ENCODE assay signal across 12 cellular contexts in genomic region chr7:90621130-90621891, GRCh38. TPM values are rescaled to one million over a fixed set of nuclear protein-coding genes. Genes with fewer than 3 reads are reported as not detected.
DNase-seq lines count a peak whose midpoint lies in the region; ATAC-seq and TF ChIP-seq lines count a peak whose summit lies in the region.
"Had no signal": no experiment of that assay in that cellular context is flagged by ENCODE, and none has a peak within 500 bp of the region (broad histone marks: within the 10 kb centered on the region; RNA-seq: fewer than 3 reads in every experiment).

No MANE protein-coding gene starts in this region.

- H3K27ac ChIP-seq in A673 (ENCODE audit: low read depth, low read length, poor library complexity, severe bottlenecking) (peak overlapping the region; percentile 97), ectodermal cell (ENCODE audit: insufficient read depth, low read depth, low read length, poor library complexity, severe bottlenecking) (peak overlapping the region; percentile 1)

- CTCF ChIA-PET in A673 (lab: Charles Lee): interaction anchor here (1.0 to 1.8 kb wide), 2 partner anchors 27 to 413 kb away, joined by 3 to 8 read pairs; no protein-coding TSS in a partner anchor

- TF ChIP-seq CTCF in A673 (conservative IDR thresholded peaks at IDR 0.05; ENCODE audit: low read depth, low read length): no peak

- BruUV-seq in A673 (replicated peaks; lab: Mats Ljungman, UMichigan): no TSS peak

- intact Hi-C loops in A673 (cut with micrococcal nuclease; ENCODE audit: unreplicated experiment): loop anchor here (1.0 to 10.0 kb wide), 9 partner anchors 27 to 1245 kb away; partner anchors contain the start of gene STEAP1

- peaks cover 3% of the 10 kb centered on the region for H3K36me3 ChIP-seq in A673 (ENCODE audit: insufficient read depth, low read length, poor library complexity, severe bottlenecking)
- no peaks in the 10 kb centered on the region for H3K36me3 ChIP-seq in ectodermal cell (ENCODE audit: control insufficient read depth, insufficient read depth, low read length)

- H3K27me3 ChIP-seq in A673 (replicated peaks; ENCODE audit: insufficient read depth, low read depth, low read length, poor library complexity) (no peaks in the 10 kb centered on the region), ectodermal cell (ENCODE audit: control insufficient read depth, insufficient read depth, low read length, poor library complexity, severe bottlenecking) (no peaks in the 10 kb centered on the region)

- H3K4me1 ChIP-seq in A673 (ENCODE audit: insufficient read depth, low read length, poor library complexity, severe bottlenecking) (peaks cover 97% of the 10 kb centered on the region), ectodermal cell (ENCODE audit: control insufficient read depth, insufficient read depth, low read length) (peaks cover 33% of the 10 kb centered on the region)

- peak; percentile 93 for DNase-seq in A673 (ENCODE audit: low spot score)
- no peak for DNase-seq in occipital lobe (lab: John Stamatoyannopoulos, UW)
- DNase-seq in stimulated activated naive CD4-positive, alpha-beta T cell treated with Interleukin-2 at 50 U/mL for 16 hours (lab: John Stamatoyannopoulos, UW): no peak
- no peak for DNase-seq in NCI-H345 treated with DMSO at 0.1 percent for 48 hours (lab: John Stamatoyannopoulos, UW; ENCODE audit: unreplicated experiment)
- no peak for DNase-seq in NCI-H128 (lab: John Stamatoyannopoulos, UW; ENCODE audit: unreplicated experiment)
- DNase-seq: activated CD4-positive, alpha-beta T cell treated with anti-CD3 and anti-CD28 coated beads, Interleukin-2, amount 10 ng/mL, durations not matched to agents 24 days and 14 days; activated naive CD8-positive, alpha-beta T cell treated with anti-CD3 and anti-CD28 coated beads, Interleukin-2, amount 10 ng/mL, durations not matched to agents 7 days and 5 days; MM.1S; stimulated activated naive CD4-positive, alpha-beta T cell had no signal

- POLR2A ChIA-PET in A673 (lab: Charles Lee; ENCODE audit: low non-redundant PET): interaction anchor here (1.0 kb wide), 1 partner anchor 157 kb away, joined by 8 read pairs; no protein-coding TSS in a partner anchor

- ATAC-seq in GM21381 (IDR thresholded peaks at IDR 0.05; ENCODE audit: unreplicated experiment) (peak; percentile 50), HG03342 (IDR thresholded peaks at IDR 0.05; ENCODE audit: unreplicated experiment) (peak; percentile 73)

- no peaks in the 10 kb centered on the region for H3K9me3 ChIP-seq in A673 (ENCODE audit: low read depth, low read length, poor library complexity, severe bottlenecking)
- no peaks in the 10 kb centered on the region for H3K9me3 ChIP-seq in ectodermal cell (ENCODE audit: control insufficient read depth, low read length)

- WGBS in ectodermal cell, 2 experiments: 50 to 53% methylated on average over 3 of the region's 3 CpGs

- no peak overlapping the region for H3K4me3 ChIP-seq in A673 (ENCODE audit: low read depth, low read length, poor library complexity, severe bottlenecking)
- H3K4me3 ChIP-seq in ectodermal cell (ENCODE audit: insufficient read depth, low read depth, low read length): no peak overlapping the region

RNA-seq across cellular contexts. Expression of gene CDK14, which starts 25.2 kb away (rescaled TPM):
- 128 and 131 TPM in 2 replicates for total RNA-seq in A673 (2021)
- polyA plus RNA-seq in ectodermal cell (2013, experiment 1 of 4): 36.0 TPM
- polyA plus RNA-seq in ectodermal cell (2013, experiment 2 of 4): 40.3 TPM
- 24.5 TPM for polyA plus RNA-seq in ectodermal cell (2013, experiment 3 of 4)
- polyA plus RNA-seq in ectodermal cell (2013, experiment 4 of 4): 28.2 TPM
- 123 TPM for total RNA-seq in occipital lobe
